Comparison of ENCODE assay signal across 17 cellular contexts in genomic region chr12:76649091-76649490, GRCh38.
"Had no signal": no experiment of that assay in that cellular context is flagged by ENCODE, and none has a peak within 500 bp of the region (broad histone marks: within the 10 kb centered on the region; RNA-seq: fewer than 3 reads in every experiment).

No MANE protein-coding gene starts in this region.

- H3K4me3 ChIP-seq: colonic mucosa, dorsolateral prefrontal cortex, esophagus muscularis mucosa, psoas muscle, right lobe of liver, tibial artery, upper lobe of right lung, vagina had no signal

- H3K27ac ChIP-seq: colonic mucosa, dorsolateral prefrontal cortex, epithelial cell of prostate, esophagus muscularis mucosa, neutrophil, psoas muscle, right lobe of liver, tibial artery, upper lobe of right lung, vagina had no signal

- H3K36me3 ChIP-seq: colonic mucosa, esophagus muscularis mucosa, neutrophil, right lobe of liver, tibial artery, upper lobe of right lung, vagina had no signal

- H3K27me3 ChIP-seq: colonic mucosa, dorsolateral prefrontal cortex, esophagus muscularis mucosa, neutrophil, right lobe of liver, tibial artery, upper lobe of right lung, vagina had no signal

- H3K9me3 ChIP-seq: colonic mucosa, esophagus muscularis mucosa, neutrophil, psoas muscle, right lobe of liver, tibial artery, upper lobe of right lung, vagina had no signal

- H3K4me1 ChIP-seq: colonic mucosa, esophagus muscularis mucosa, psoas muscle, right lobe of liver, tibial artery, upper lobe of right lung, vagina had no signal

- ATAC-seq: psoas muscle; right lobe of liver; stimulated activated effector memory CD8-positive, alpha-beta T cell treated with anti-CD3 and anti-CD28 coated beads, Interleukin-12 subunit alpha, Interleukin-12 subunit beta, amount 100 ng/mL, for 72 hours; upper lobe of right lung had no signal

- DNase-seq: colonic mucosa; dorsolateral prefrontal cortex; effector CD8-positive, alpha-beta T cell; mesendoderm; naive B cell; psoas muscle; retina; right lobe of liver; stimulated activated CD4-positive, alpha-beta T cell treated with anti-CD3 and anti-CD28 coated beads, Interleukin-4, amount 100 ng/mL, for 1 hour; stimulated activated CD8-positive, alpha-beta memory T cell treated with anti-CD3 and anti-CD28 coated beads, Interleukin-4, amount 100 ng/mL, for 48 hours; tibial artery; upper lobe of right lung had no signal
